In genomic region chr1:78633209-78633608, GRCh38 we compare ENCODE assay signal across 25 cellular contexts. TPM values are rescaled to one million over a fixed set of nuclear protein-coding genes. Genes with fewer than 3 reads are reported as not detected.
DNase-seq lines count a peak whose midpoint lies in the region; ATAC-seq, FAIRE-seq and TF ChIP-seq lines count a peak whose summit lies in the region.
"Had no signal": no experiment of that assay in that cellular context is flagged by ENCODE, and none has a peak within 500 bp of the region (broad histone marks: within the 10 kb centered on the region; RNA-seq: fewer than 3 reads in every experiment).

No MANE protein-coding gene starts in this region.

- CTCF ChIA-PET in GM12878 (lab: Yijun Ruan, JAX) = interaction anchor here (1.7 to 1.8 kb wide), 2 partner anchors 12 to 16 kb away, joined by 5 read pairs; no protein-coding TSS in a partner anchor

- no peak for TF ChIP-seq RAD21 in GM12878 (IDR thresholded peaks at IDR 0.05; ENCODE audit: insufficient read depth, low read depth, low read length)

- ATAC-seq in Right ventricle myocardium inferior (no peak), Right ventricle myocardium superior (ENCODE audit: poor library complexity) (no peak), GM12878 (peak; percentile 29)
- ATAC-seq in stimulated activated naive CD8-positive, alpha-beta T cell treated with anti-CD3 and anti-CD28 coated beads, Interleukin-15, Interleukin-2, amounts not matched to agents 100 U/mL and 50 U/mL, for 24 hours = no peak
- ATAC-seq: K562, SK-N-SH treated with all-trans-retinoic acid at 6 μM for 48 hours had no signal

- H3K9me3 ChIP-seq in GM12878 (replicated peaks; ENCODE audit: control insufficient read depth, insufficient read depth, low read length) = no peaks in the 10 kb centered on the region; the same call in 2 of the 3 replicates
- H3K9me3 ChIP-seq: BLaER1, SJCRH30 had no signal

- H3K4me3 ChIP-seq in GM12878 = no peak overlapping the region
- H3K4me3 ChIP-seq: BLaER1, K562, SJCRH30 had no signal

- WGBS in GM12878 (ENCODE audit: insufficient coverage, insufficient replicate concordance, low lambda C conversion rate, missing lambda C conversion rate) = 67% methylated on average over 4 of the region's 4 CpGs

- POLR2A ChIA-PET in GM12878 (lab: Charles Lee) = no interaction called here

- TF ChIP-seq EP300 in GM12878 (IDR thresholded peaks at IDR 0.05; ENCODE audit: borderline replicate concordance in 1 of 2, control insufficient read depth in 1 of 2, low read depth in 2 of 2, low read length in 2 of 2) = no peak

- H3K79me2 ChIP-seq in GM12878 (ENCODE audit: control insufficient read depth, insufficient read depth, low read length) = peaks cover 70% of the 10 kb centered on the region

- no peak overlapping the region for H3K4me2 ChIP-seq in GM12878 (ENCODE audit: control insufficient read depth, insufficient read depth)
- H3K4me2 ChIP-seq: BLaER1 had no signal

- in situ Hi-C loops in GM12878 (cut with MboI) = loop anchor here (25.0 kb wide), 1 partner anchor 871 kb away; the partner anchor contains the start of gene USP33

- no peak overlapping the region for H2AFZ ChIP-seq in GM12878 (ENCODE audit: control insufficient read depth, low read depth, low read length)

- peaks cover 0 to 28% of the 10 kb centered on the region in 2 experiments; a peak in 2 of 4 replicates for H3K36me3 ChIP-seq in GM12878 (ENCODE audit: control insufficient read depth in 2 of 2, insufficient read depth in 2 of 2, low read length in 1 of 2)
- H3K36me3 ChIP-seq: BLaER1, SJCRH30 had no signal

- intact Hi-C loops in Right ventricle myocardium inferior (cut with DNase I) = no loop called here
- intact Hi-C loops in Right ventricle myocardium superior (cut with DNase I) = no loop called here
- intact Hi-C loops in GM12878 (cut with micrococcal nuclease; ENCODE audit: unreplicated experiment) = no loop called here

- TF ChIP-seq POLR2A in GM19099 (IDR thresholded peaks at IDR 0.05; ENCODE audit: extremely low read depth, insufficient read length, low read depth) (peak; percentile 55), GM12878 (IDR thresholded peaks at IDR 0.05; ENCODE audit: low read depth, low read length) (peak; percentile 95)

- DNase-seq in Right ventricle myocardium inferior (ENCODE audit: missing footprints) (peak; percentile 62), Right ventricle myocardium superior (no peak), GM12878 (ENCODE audit: low read depth, low spot score) (no peak)
- no peak for DNase-seq in activated naive CD4-positive, alpha-beta T cell (lab: John Stamatoyannopoulos, UW)
- DNase-seq in stimulated activated naive CD8-positive, alpha-beta T cell treated with anti-CD3 and anti-CD28 coated beads, Interleukin-15, Interleukin-2, amounts not matched to agents 100 U/mL and 50 U/mL, for 24 hours = no peak
- DNase-seq in effector CD4-positive, alpha-beta T cell = no peak
- DNase-seq: DMS53, H7, Kasumi-1, MV-4-11, NCI-H1105 treated with DMSO at 0.1 percent for 48 hours, NCI-H146, NCI-H1930, NCI-H2107, NCI-H446, NCI-H524 treated with DMSO at 0.1 percent for 48 hours, NCI-H774, SJCRH30 had no signal

- no peak overlapping the region for H3K27ac ChIP-seq in GM12878 (ENCODE audit: control insufficient read depth, insufficient read depth)
- H3K27ac ChIP-seq: BLaER1, SJCRH30 had no signal

- no peak overlapping the region for H3K9ac ChIP-seq in GM12878 (ENCODE audit: control insufficient read depth, insufficient read depth, low read length)
- H3K9ac ChIP-seq: BLaER1 had no signal

- SMC1A ChIA-PET in GM12878 (lab: Charles Lee; ENCODE audit: uncharacterized antibody, unreplicated experiment) = interaction anchor here (0.6 to 2.1 kb wide), 2 partner anchors 11 to 109 kb away, joined by 3 to 8 read pairs; no protein-coding TSS in a partner anchor

- TF ChIP-seq CTCF in GM12878 (IDR thresholded peaks at IDR 0.05 in 2 of 3, conservative IDR thresholded peaks at IDR 0.05 in 1 of 3; ENCODE audit: control insufficient read depth in 2 of 3, extremely low read depth in 1 of 3, insufficient read depth in 1 of 3, low read depth in 3 of 3, low read length in 3 of 3) = no peak

- RAD21 ChIA-PET in GM12878 (lab: Charles Lee; ENCODE audit: unreplicated experiment) = no interaction called here

- no peaks in the 10 kb centered on the region for H3K27me3 ChIP-seq in GM12878 (replicated peaks in 1 of 2; ENCODE audit: control insufficient read depth in 2 of 2, insufficient read depth in 2 of 2, low read length in 1 of 2)
- H3K27me3 ChIP-seq: BLaER1, SJCRH30 had no signal

- H3K4me1 ChIP-seq in GM12878 (ENCODE audit: control insufficient read depth, insufficient read depth, low read length) = peaks cover 4% of the 10 kb centered on the region; the same call in 1 of the 2 replicates
- H3K4me1 ChIP-seq: BLaER1, SJCRH30 had no signal

- H4K20me1 ChIP-seq in GM12878 (ENCODE audit: control insufficient read depth, insufficient read depth) = no peaks in the 10 kb centered on the region
- H4K20me1 ChIP-seq: BLaER1 had no signal

- BruUV-seq in GM12878 (replicated peaks; lab: Mats Ljungman, UMichigan) = no TSS peak

- no peak for FAIRE-seq in GM12878 (lab: Jason Lieb, UNC)
- FAIRE-seq: D721Med, K562, RCC 7860 had no signal

TF ChIP-seq in GM12878, 131 proteins besides CTCF, POLR2A, EP300 and RAD21 (continues in another document):
- TF ChIP-seq WRNIP1 (IDR thresholded peaks at IDR 0.05; ENCODE audit: borderline replicate concordance, low read depth, low read length) (no peak), POU2F2 (IDR thresholded peaks at IDR 0.05; ENCODE audit: borderline replicate concordance, low read depth, low read length) (peak; percentile 21; the same call in 2 of the 3 replicates), NR2C1 (IDR thresholded peaks at IDR 0.05) (no peak), BACH1 (IDR thresholded peaks at IDR 0.05; ENCODE audit: borderline replicate concordance) (peak; percentile 45; the same call in 1 of the 2 replicates), RB1 (IDR thresholded peaks at IDR 0.05; ENCODE audit: borderline replicate concordance) (no peak), JUNB (IDR thresholded peaks at IDR 0.05) (no peak), EED (IDR thresholded peaks at IDR 0.05; ENCODE audit: low read depth) (no peak), HDAC6 (IDR thresholded peaks at IDR 0.05; ENCODE audit: unreplicated experiment) (peak; percentile 48), MTA2 (IDR thresholded peaks at IDR 0.05; ENCODE audit: low read depth) (no peak), MLLT1 (IDR thresholded peaks at IDR 0.05) (no peak), RUNX3 (IDR thresholded peaks at IDR 0.05; ENCODE audit: low read length) (no peak), PML (IDR thresholded peaks at IDR 0.05; ENCODE audit: low read length) (0 out of 2 replicates have a peak, but pooled peaks have one; percentile 11)

RNA-seq across cellular contexts. Expression of gene IFI44L, which starts 13.0 kb away (rescaled TPM):
- total RNA-seq in Right ventricle myocardium inferior (3.6 TPM), Right ventricle myocardium superior (3.3 TPM), GM12878 (2014; rRNA removed) (150 and 212 TPM in 2 replicates), GM12878 (2014; rRNA removed; fragmentation: Illumina TruSeq; extraction: Trizol) (243 and 303 TPM in 2 replicates), GM12878 (2021) (187 and 193 TPM in 2 replicates)
- total RNA-seq in GM12878 (2013; cell fraction: nucleolus; rRNA removed) = 614 and 643 TPM in 2 replicates
- 135 TPM for polyA plus RNA-seq in GM12878 (2011; ENCODE audit: low read depth)
- polyA plus RNA-seq in GM12878 (2011; rRNA removed) (371 and 634 TPM in 2 replicates), GM12878 (2014; fragmentation: Illumina TruSeq; extraction: Trizol) (199 and 309 TPM in 2 replicates), GM12878 (2014; fragmentation: Nextera tagmentation; extraction: Ambion mirVana) (100 to 1,000 TPM; 124 to 158 TPM), GM12878 (2014; rRNA removed) (143 and 224 TPM in 2 replicates), GM12878 (2016; fragmentation: Nextera tagmentation; extraction: Ambion mirVana) (10 to 100 TPM; 58.0 to 66.1 TPM)
- polyA plus RNA-seq in GM12878 (2011; cell fraction: cytosol; rRNA removed) = 91.6 and 111 TPM in 2 replicates
- polyA plus RNA-seq in GM12878 (2011; cell fraction: nucleus; rRNA removed) = 333 and 408 TPM in 2 replicates
- 177 and 266 TPM in 2 replicates for polyA plus RNA-seq in GM12878 (2012)
- 175 and 241 TPM in 2 replicates for polyA minus RNA-seq in GM12878 (2011; rRNA and poly(A)+ RNA removed)
- 52.7 and 78.4 TPM in 2 replicates for polyA minus RNA-seq in GM12878 (2011; cell fraction: cytosol; rRNA and poly(A)+ RNA removed)
- polyA minus RNA-seq in GM12878 (2011; cell fraction: nucleus; rRNA and poly(A)+ RNA removed) = 305 and 307 TPM in 2 replicates
- total RNA-seq: G401, H7 had no signal

RNA-seq across cellular contexts. Expression of gene IFI44, which starts 16.4 kb away (rescaled TPM):
- total RNA-seq in Right ventricle myocardium inferior = 10.4 TPM
- total RNA-seq in Right ventricle myocardium superior = 6.7 TPM
- total RNA-seq in GM12878 (2013; cell fraction: nucleolus; rRNA removed) = 142 and 145 TPM in 2 replicates
- 67.2 and 97.3 TPM in 2 replicates for total RNA-seq in GM12878 (2014; rRNA removed)
- total RNA-seq in GM12878 (2014; rRNA removed; fragmentation: Illumina TruSeq; extraction: Trizol) = 106 and 119 TPM in 2 replicates
- total RNA-seq in GM12878 (2021) = 74.0 and 79.2 TPM in 2 replicates
- 56.8 TPM for polyA plus RNA-seq in GM12878 (2011; ENCODE audit: low read depth)
- 272 and 466 TPM in 2 replicates for polyA plus RNA-seq in GM12878 (2011; rRNA removed)
- 65.6 and 77.9 TPM in 2 replicates for polyA plus RNA-seq in GM12878 (2011; cell fraction: cytosol; rRNA removed)
- polyA plus RNA-seq in GM12878 (2011; cell fraction: nucleus; rRNA removed) = 234 and 256 TPM in 2 replicates
- polyA plus RNA-seq in GM12878 (2012) = 83.6 and 95.2 TPM in 2 replicates
- polyA plus RNA-seq in GM12878 (2014; fragmentation: Illumina TruSeq; extraction: Trizol) = 120 and 175 TPM in 2 replicates
- polyA plus RNA-seq in GM12878 (2014; fragmentation: Nextera tagmentation; extraction: Ambion mirVana) = 100 to 1,000 TPM in 1 of 2 experiments, 10 to 100 TPM in 1; 75.6 to 125 TPM
- polyA plus RNA-seq in GM12878 (2014; rRNA removed) = 111 and 139 TPM in 2 replicates
- polyA plus RNA-seq in GM12878 (2016; fragmentation: Nextera tagmentation; extraction: Ambion mirVana) = 10 to 100 TPM; 37.7 to 40.9 TPM
- 94.7 and 151 TPM in 2 replicates for polyA minus RNA-seq in GM12878 (2011; rRNA and poly(A)+ RNA removed)
- 40.8 and 52.7 TPM in 2 replicates for polyA minus RNA-seq in GM12878 (2011; cell fraction: cytosol; rRNA and poly(A)+ RNA removed)
- polyA minus RNA-seq in GM12878 (2011; cell fraction: nucleus; rRNA and poly(A)+ RNA removed) = 112 and 120 TPM in 2 replicates
- total RNA-seq: G401, H7 had no signal
- polyA plus RNA-seq: K562 had no signal

Comparison
In these comparisons a context has a peak if more than half of its experiments do, and no peak if none do; other contexts are left out.
1. RNA of gene IFI44L, which starts 13.0 kb away (total RNA-seq): 150 to 643 TPM in GM12878; 3.6 TPM in Right ventricle myocardium inferior (single experiment) and 3.3 TPM in Right ventricle myocardium superior (single experiment); every median in the first group is over 10 times any median in the second.